In genomic region chr1:93251966-93252365, GRCh38 we compare ENCODE assay signal across 36 cellular contexts.
"Had no signal": no experiment of that assay in that cellular context is flagged by ENCODE, and none has a peak within 500 bp of the region (broad histone marks: within the 10 kb centered on the region; RNA-seq: fewer than 3 reads in every experiment).

No MANE protein-coding gene starts in this region.

- DNase-seq: activated B cell treated with CpG ODN at 0.5 μM for 24 hours; activated CD4-positive, alpha-beta memory T cell treated with anti-CD3 and anti-CD28 coated beads for 36 hours; activated CD4-positive, alpha-beta T cell treated with anti-CD3 and anti-CD28 coated beads for 4 hours; activated CD4-positive, alpha-beta T cell treated with anti-CD3 and anti-CD28 coated beads, Interleukin-2, amount 10 ng/mL, durations not matched to agents 24 days and 14 days; activated CD4-positive, alpha-beta T cell treated with anti-CD3 and anti-CD28 coated beads, Interleukin-2, amount 50 U/mL, for 1 hour; activated CD4-positive, alpha-beta T cell treated with anti-CD3 and anti-CD28 coated beads, Interleukin-2, amount 50 U/mL, for 4 hours; activated CD4-positive, CD25-positive, alpha-beta regulatory T cell treated with anti-CD3 and anti-CD28 coated beads, Interleukin-2, amount 50 U/mL, for 72 hours; activated CD8-positive, alpha-beta memory T cell treated with anti-CD3 and anti-CD28 coated beads, Interleukin-2, amount 50 U/mL, for 4 hours; activated CD8-positive, alpha-beta T cell treated with anti-CD3 and anti-CD28 coated beads for 36 hours; activated effector memory CD4-positive, alpha-beta T cell treated with anti-CD3 and anti-CD28 coated beads, Interleukin-2, amount 50 U/mL, for 16 hours; activated gamma-delta T cell treated with Interleukin-2 at 50 U/mL for 16 hours; activated naive CD4-positive, alpha-beta T cell; activated naive CD4-positive, alpha-beta T cell treated with anti-CD3 and anti-CD28 coated beads for 36 hours; activated naive CD4-positive, alpha-beta T cell treated with anti-CD3 and anti-CD28 coated beads, Interleukin-2, amount 50 U/mL, for 16 hours; activated naive CD8-positive, alpha-beta T cell treated with anti-CD3 and anti-CD28 coated beads for 36 hours; activated T-cell treated with anti-CD3 and anti-CD28 coated beads for 4 hours; activated T-cell treated with anti-CD3 and anti-CD28 coated beads, Interleukin-2, amount 50 U/mL, for 1 hour; activated T-cell treated with anti-CD3 and anti-CD28 coated beads, Interleukin-2, amount 50 U/mL, for 4 hours; activated T-cell treated with anti-CD3 and anti-CD28 coated beads, Interleukin-2, amount 50 U/mL, for 72 hours; amygdala; anterior cingulate cortex; caudate nucleus; cerebellar nuclear complex; T-helper 1 cell; T-helper 2 cell; T-helper 9 cell; WERI-Rb-1 had no signal

- H3K27ac Mint-ChIP-seq: activated B cell treated with CpG ODN at 0.5 μM for 24 hours; activated CD4-positive, alpha-beta memory T cell treated with anti-CD3 and anti-CD28 coated beads for 36 hours; activated CD4-positive, alpha-beta T cell treated with anti-CD3 and anti-CD28 coated beads, Interleukin-2, amount 10 ng/mL, durations not matched to agents 24 days and 14 days; activated CD8-positive, alpha-beta T cell treated with anti-CD3 and anti-CD28 coated beads for 36 hours; activated naive CD4-positive, alpha-beta T cell treated with anti-CD3 and anti-CD28 coated beads for 36 hours; activated naive CD4-positive, alpha-beta T cell treated with anti-CD3 and anti-CD28 coated beads, Interleukin-2, amount 50 U/mL, for 72 hours; activated naive CD8-positive, alpha-beta T cell treated with anti-CD3 and anti-CD28 coated beads for 36 hours; activated T-helper 1 cell treated with anti-CD3 and anti-CD28 coated beads, Interleukin-12 subunit alpha, Interleukin-12 subunit beta, Interleukin-2, Interleukin-4 antibody, amounts not matched to agents 30 ng/mL and 10 ng/mL and 1 ng/mL, durations not matched to agents 14 hours and 24 hours and 36 hours; activated T-helper 17 cell treated with anti-CD3 and anti-CD28 coated beads, Interleukin-2, amount 50 U/mL, for 72 hours; brain; T-helper 1 cell treated with Interleukin-12 subunit alpha and Interleukin-12 subunit beta and Interleukin-4 antibody, amounts not matched to agents 30 μg/mL and 1 μg/mL, for 36 hours; T-helper 2 cell treated with Interferon-gamma antibody and Interleukin-4, amounts not matched to agents 5 μg/mL and 100 μg/mL, for 36 hours had no signal

- H3K4me1 Mint-ChIP-seq: activated B cell treated with CpG ODN at 0.5 μM for 24 hours; activated T-helper 17 cell treated with anti-CD3 and anti-CD28 coated beads, Interleukin-2, amount 50 U/mL, for 72 hours; brain had no signal

- H3K4me3 ChIP-seq: ascending aorta, cardiac muscle cell had no signal

- H3K27ac ChIP-seq: ascending aorta, cardiac muscle cell, WERI-Rb-1 had no signal

- H3K36me3 ChIP-seq: ascending aorta, cardiac muscle cell, WERI-Rb-1 had no signal

- H3K27me3 ChIP-seq: ascending aorta, cardiac muscle cell had no signal

- ATAC-seq: activated CD8-positive, alpha-beta T cell treated with anti-CD3 and anti-CD28 coated beads for 36 hours; activated naive CD4-positive, alpha-beta T cell treated with anti-CD3 and anti-CD28 coated beads, Interleukin-2, amount 50 U/mL, for 72 hours; activated T-cell treated with anti-CD3 and anti-CD28 coated beads, Interleukin-2, amount 50 U/mL, for 4 hours; activated T-cell treated with anti-CD3 and anti-CD28 coated beads, Interleukin-2, amount 50 U/mL, for 72 hours; activated T-helper 17 cell treated with anti-CD3 and anti-CD28 coated beads, Interleukin-2, amount 50 U/mL, for 72 hours had no signal

- H3K4me1 ChIP-seq: ascending aorta had no signal

- H3K4me3 Mint-ChIP-seq: activated B cell treated with CpG ODN at 0.5 μM for 24 hours; activated CD4-positive, alpha-beta memory T cell treated with anti-CD3 and anti-CD28 coated beads for 36 hours; activated CD4-positive, alpha-beta T cell treated with anti-CD3 and anti-CD28 coated beads, Interleukin-2, amount 10 ng/mL, durations not matched to agents 24 days and 14 days; activated CD8-positive, alpha-beta T cell treated with anti-CD3 and anti-CD28 coated beads for 36 hours; activated naive CD4-positive, alpha-beta T cell treated with anti-CD3 and anti-CD28 coated beads for 36 hours; activated naive CD8-positive, alpha-beta T cell treated with anti-CD3 and anti-CD28 coated beads for 36 hours; activated T-cell treated with anti-CD3 and anti-CD28 coated beads, Interleukin-2, amount 50 U/mL, for 4 hours; activated T-cell treated with anti-CD3 and anti-CD28 coated beads, Interleukin-2, amount 50 U/mL, for 72 hours; activated T-helper 1 cell treated with anti-CD3 and anti-CD28 coated beads, Interleukin-12 subunit alpha, Interleukin-12 subunit beta, Interleukin-2, Interleukin-4 antibody, amounts not matched to agents 30 ng/mL and 10 ng/mL and 1 ng/mL, durations not matched to agents 14 hours and 24 hours and 36 hours; activated T-helper 17 cell treated with anti-CD3 and anti-CD28 coated beads, Interleukin-2, amount 50 U/mL, for 72 hours; brain; central memory CD8-positive, alpha-beta T cell; T-helper 1 cell treated with Interleukin-12 subunit alpha and Interleukin-12 subunit beta and Interleukin-4 antibody, amounts not matched to agents 30 μg/mL and 1 μg/mL, for 36 hours; T-helper 2 cell treated with Interferon-gamma antibody and Interleukin-4, amounts not matched to agents 5 μg/mL and 100 μg/mL, for 36 hours had no signal

- H3K27me3 Mint-ChIP-seq: activated B cell treated with CpG ODN at 0.5 μM for 24 hours; activated CD4-positive, alpha-beta memory T cell treated with anti-CD3 and anti-CD28 coated beads for 36 hours; activated CD4-positive, alpha-beta T cell treated with anti-CD3 and anti-CD28 coated beads, Interleukin-2, amount 10 ng/mL, durations not matched to agents 24 days and 14 days; activated CD8-positive, alpha-beta T cell treated with anti-CD3 and anti-CD28 coated beads for 36 hours; activated naive CD8-positive, alpha-beta T cell treated with anti-CD3 and anti-CD28 coated beads for 36 hours; activated T-helper 17 cell treated with anti-CD3 and anti-CD28 coated beads, Interleukin-2, amount 50 U/mL, for 72 hours; central memory CD8-positive, alpha-beta T cell had no signal

- H3K9me3 ChIP-seq: ascending aorta had no signal
